In genomic region chr4:48033825-48034413, GRCh38 we compare ENCODE assay signal across 8 cellular contexts. TPM values are rescaled to one million over a fixed set of nuclear protein-coding genes. Genes with fewer than 3 reads are reported as not detected.
DNase-seq lines count a peak whose midpoint lies in the region; ATAC-seq and TF ChIP-seq lines count a peak whose summit lies in the region.

No MANE protein-coding gene starts in this region.

- H2AFZ ChIP-seq in PC-9 = no peak overlapping the region

- DNase-seq in EH (ENCODE audit: low read depth) = peak; percentile 29
- no peak for DNase-seq in PC-9
- peak; percentile 87 for DNase-seq in activated naive CD4-positive, alpha-beta T cell treated with anti-CD3 and anti-CD28 coated beads for 36 hours
- peak in 1 of 2 donors; percentile 64 for DNase-seq in left colon
- peak in 5 of 6 experiments; percentile 14 to 61 (median 34) for DNase-seq in stimulated activated naive CD4-positive, alpha-beta T cell (lab: John Stamatoyannopoulos, UW)
- no peak for DNase-seq in AG20443 (ENCODE audit: low spot score)
- no peak for DNase-seq in epidermal melanocyte (ENCODE audit: insufficient read length, low spot score)

- no peaks in the 10 kb centered on the region for H3K27me3 ChIP-seq in PC-9 (ENCODE audit: insufficient read depth, low read depth)

- POLR2A ChIA-PET in HEK293 (lab: Yijun Ruan, JAX) = no interaction called here
- POLR2A ChIA-PET in PC-9 (lab: Charles Lee; ENCODE audit: unreplicated experiment) = interaction anchor here (0.6 kb wide), 1 partner anchor 37 kb away, joined by 9 read pairs; no protein-coding TSS in a partner anchor

- TF ChIP-seq CTCF in HEK293 (tag by site-specific recombination; IDR thresholded peaks at IDR 0.05) = no peak
- peak; percentile 76 for TF ChIP-seq CTCF in PC-9 (conservative IDR thresholded peaks at IDR 0.05)

- H3K9me2 ChIP-seq in PC-9 (ENCODE audit: insufficient read depth) = no peaks in the 10 kb centered on the region

- peak; percentile 60 for ATAC-seq in left colon

- peaks cover 3% of the 10 kb centered on the region for H3K9me3 Mint-ChIP-seq in activated naive CD4-positive, alpha-beta T cell treated with anti-CD3 and anti-CD28 coated beads for 36 hours

- peaks cover 56% of the 10 kb centered on the region for H3K4me1 Mint-ChIP-seq in activated naive CD4-positive, alpha-beta T cell treated with anti-CD3 and anti-CD28 coated beads for 36 hours (ENCODE audit: low read depth)

- no peak overlapping the region for H3K27ac Mint-ChIP-seq in activated naive CD4-positive, alpha-beta T cell treated with anti-CD3 and anti-CD28 coated beads for 36 hours

- no peaks in the 10 kb centered on the region for H3K4me1 ChIP-seq in HEK293 (ENCODE audit: control insufficient read depth, insufficient read depth, low read length)
- peaks cover 20% of the 10 kb centered on the region for H3K4me1 ChIP-seq in PC-9 (replicated peaks; ENCODE audit: insufficient read depth)

- H3K9me3 ChIP-seq in HEK293 (ENCODE audit: control insufficient read depth, insufficient read depth, low read depth, low read length) (no peaks in the 10 kb centered on the region), PC-9 (ENCODE audit: insufficient read depth, low read depth) (no peaks in the 10 kb centered on the region)

- no peak overlapping the region for H3K4me3 ChIP-seq in HEK293 (ENCODE audit: low read depth, low read length)
- H3K4me3 ChIP-seq in PC-9 = no peak overlapping the region

- no peak overlapping the region for H3K4me2 ChIP-seq in PC-9

- H4K20me1 ChIP-seq in PC-9 (ENCODE audit: insufficient read depth) = no peaks in the 10 kb centered on the region

- peaks cover 9% of the 10 kb centered on the region for H3K36me3 Mint-ChIP-seq in activated naive CD4-positive, alpha-beta T cell treated with anti-CD3 and anti-CD28 coated beads for 36 hours (ENCODE audit: low read depth)

- no peak overlapping the region for H3K4me3 Mint-ChIP-seq in activated naive CD4-positive, alpha-beta T cell treated with anti-CD3 and anti-CD28 coated beads for 36 hours

- H3K27ac ChIP-seq in HEK293 (ENCODE audit: extremely low read depth, low read depth, low read length) (no peak overlapping the region), PC-9 (no peak overlapping the region)

- CTCF ChIA-PET in HEK293 (lab: Yijun Ruan, JAX) (interaction anchor here (0.5 to 3.0 kb wide), 8 partner anchors 9 to 75 kb away, joined by 3 to 13 read pairs (median 6); no protein-coding TSS in a partner anchor), PC-9 (lab: Charles Lee) (interaction anchor here (0.6 to 1.0 kb wide), 3 partner anchors 12 to 769 kb away, joined by 3 to 4 read pairs (median 3); no protein-coding TSS in a partner anchor)
- CTCF ChIA-PET in activated naive CD4-positive, alpha-beta T cell treated with anti-CD3 and anti-CD28 coated beads for 36 hours (lab: Charles Lee) = interaction anchor here (0.7 to 10.7 kb wide), 22 partner anchors 9 to 868 kb away, joined by 3 to 105 read pairs (median 8); partner anchors contain the start of genes CNGA1 and NIPAL1

- intact Hi-C loops in PC-9 (cut with micrococcal nuclease; ENCODE audit: unreplicated experiment) = no loop called here
- intact Hi-C loops in activated naive CD4-positive, alpha-beta T cell treated with anti-CD3 and anti-CD28 coated beads for 36 hours (cut with micrococcal nuclease) = loop anchor here (1.0 to 10.0 kb wide), 2 partner anchors 53 to 401 kb away; no protein-coding TSS in a partner anchor
- intact Hi-C loops in left colon (cut with DNase I, micrococcal nuclease) = no loop called here

- H3F3A ChIP-seq in PC-9 (ENCODE audit: insufficient read depth, low read depth) = no peaks in the 10 kb centered on the region; the same call in none of the 2 replicates

- H3K36me3 ChIP-seq in HEK293 (ENCODE audit: control insufficient read depth in 2 of 2, insufficient read depth in 1 of 2, low read length in 2 of 2) = peaks cover 0 to 24% of the 10 kb centered on the region in 2 experiments; a peak in 1 of 3 replicates
- H3K36me3 ChIP-seq in PC-9 (ENCODE audit: low read depth) = peaks cover 41% of the 10 kb centered on the region

- no TSS peak for BruUV-seq in PC-9 (replicated peaks; lab: Mats Ljungman, UMichigan)

- no peaks in the 10 kb centered on the region for H3K79me2 ChIP-seq in PC-9 (ENCODE audit: low read depth)

- no peaks in the 10 kb centered on the region for H3K27me3 Mint-ChIP-seq in activated naive CD4-positive, alpha-beta T cell treated with anti-CD3 and anti-CD28 coated beads for 36 hours (ENCODE audit: low read depth)

TF ChIP-seq in HEK293, 187 proteins besides CTCF, POLR2A, EP300 and RAD21:
- no peak for TF ChIP-seq ZNF394 (tag by site-specific recombination; IDR thresholded peaks at IDR 0.05; ENCODE audit: borderline replicate concordance)
- TF ChIP-seq SCRT2 (tag by site-specific recombination; IDR thresholded peaks at IDR 0.05) = 0 out of 2 replicates have a peak, but pooled peaks have one; percentile 14

RNA-seq across cellular contexts. Expression of gene NIPAL1, which starts 17.3 kb away (rescaled TPM):
- total RNA-seq in PC-9 (2021) = 7.0 and 8.2 TPM in 2 replicates
- 1 to 10 TPM; 1.0 to 2.0 TPM for total RNA-seq in activated naive CD4-positive, alpha-beta T cell treated with anti-CD3 and anti-CD28 coated beads for 36 hours
- total RNA-seq in left colon = 10 to 100 TPM; 43.5 to 53.6 TPM

RNA-seq across cellular contexts. Expression of gene CNGA1, which starts 17.4 kb away (rescaled TPM):
- total RNA-seq in PC-9 (2021) (1.4 and 1.8 TPM in 2 replicates), left colon (10 to 100 TPM in 1 of 2 donors, 1 to 10 TPM in 1; 4.0 to 11.5 TPM)
- total RNA-seq in activated naive CD4-positive, alpha-beta T cell treated with anti-CD3 and anti-CD28 coated beads for 36 hours = under 1 TPM; 0.26 to 0.94 TPM

Comparison
In these comparisons a context has a peak if more than half of its experiments do, and no peak if none do; other contexts are left out.
1. DNase-seq: peak in EH (single experiment), activated naive CD4-positive, alpha-beta T cell treated with anti-CD3 and anti-CD28 coated beads for 36 hours (single experiment) and stimulated activated naive CD4-positive, alpha-beta T cell (5 of 6); none in PC-9 (0 of 2), AG20443 (single experiment) and epidermal melanocyte (single experiment).